ENCODE assay signal across 10 cellular contexts in the genomic region with DNA sequence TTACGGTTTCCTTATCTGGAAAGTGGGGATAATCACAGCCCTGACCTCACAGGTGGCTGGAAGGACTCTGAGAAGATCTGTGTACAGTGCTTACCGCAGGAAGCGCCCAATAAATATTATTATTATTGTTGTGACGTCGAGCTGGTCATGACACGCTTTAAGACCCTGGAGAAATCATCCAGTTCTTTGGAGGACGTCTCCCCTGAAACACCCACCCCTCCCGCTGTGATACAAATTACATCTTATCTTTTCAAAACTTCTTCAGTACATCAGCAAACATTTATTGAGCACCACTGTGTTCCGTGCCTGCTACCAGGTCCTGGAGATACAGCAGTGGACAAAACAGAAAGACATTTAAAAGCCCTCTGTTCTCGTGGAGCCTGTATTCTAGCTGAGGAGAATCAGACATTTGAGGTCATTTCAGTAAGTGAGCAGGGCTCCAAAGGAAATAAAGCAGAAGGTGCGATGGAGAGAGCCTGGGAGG.
DNase-seq lines count a peak whose midpoint lies in the region; ATAC-seq and TF ChIP-seq lines count a peak whose summit lies in the region.
"Had no signal": no experiment of that assay in that cellular context is flagged by ENCODE, and none has a peak within 500 bp of the region (broad histone marks: within the 10 kb centered on the region; RNA-seq: fewer than 3 reads in every experiment).

No MANE protein-coding gene starts in this region.

- H3K79me2 ChIP-seq in mesendoderm (ENCODE audit: control insufficient read depth, insufficient read depth, low read length): no peaks in the 10 kb centered on the region

- peaks cover 3% of the 10 kb centered on the region for H3K4me1 ChIP-seq in mesendoderm (ENCODE audit: control insufficient read depth, low read depth, low read length)
- peaks cover 0 to 88% (median 75%) of the 10 kb centered on the region in 4 donors for H3K4me1 ChIP-seq in tibial artery

- H4K5ac ChIP-seq in mesendoderm (ENCODE audit: low read length): peak overlapping the region; percentile 26

- H3K27ac Mint-ChIP-seq in activated naive CD4-positive, alpha-beta T cell treated with anti-CD3 and anti-CD28 coated beads, Interleukin-2, amount 50 U/mL, for 72 hours: peak overlapping the region; percentile 4 to 67

- H2BK15ac ChIP-seq in mesendoderm (replicated peaks; ENCODE audit: low read depth): no peak overlapping the region

- H2BK120ac ChIP-seq in mesendoderm (ENCODE audit: low read depth, low read length): no peak overlapping the region

- H3K56ac ChIP-seq in mesendoderm (ENCODE audit: low read length): peak overlapping the region; percentile 85

- no peaks in the 10 kb centered on the region for H3K27me3 ChIP-seq in mesendoderm (ENCODE audit: insufficient read depth, low read length, poor library complexity)
- no peaks in the 10 kb centered on the region for H3K27me3 ChIP-seq in tibial artery

- no peak overlapping the region for H2BK5ac ChIP-seq in mesendoderm (ENCODE audit: low read length)

- no peak for TF ChIP-seq CTCF in tibial artery (IDR thresholded peaks at IDR 0.05)

- H3K4me2 ChIP-seq in mesendoderm (ENCODE audit: low read length): no peak overlapping the region

- H3K18ac ChIP-seq in mesendoderm (ENCODE audit: low read length): no peak overlapping the region

- no CpG with 5 or more reads among the region's 11 CpGs for WGBS in mesendoderm (ENCODE audit: extremely low coverage, insufficient coverage, low lambda C conversion rate)

- H3K9ac ChIP-seq in mesendoderm (ENCODE audit: low read length): peak overlapping the region; percentile 53

- H3K79me1 ChIP-seq in mesendoderm (ENCODE audit: low read length): no peaks in the 10 kb centered on the region

- H3K4ac ChIP-seq in mesendoderm (ENCODE audit: low read depth, low read length): no peak overlapping the region

- H3K36me3 Mint-ChIP-seq in activated naive CD4-positive, alpha-beta T cell treated with anti-CD3 and anti-CD28 coated beads, Interleukin-2, amount 50 U/mL, for 72 hours: no peaks in the 10 kb centered on the region

- no peak for DNase-seq in activated naive CD4-positive, alpha-beta T cell treated with anti-CD3 and anti-CD28 coated beads, Interleukin-2, amount 50 U/mL, for 72 hours (ENCODE audit: low spot score in 2 of 2)
- no peak for DNase-seq in activated naive CD4-positive, alpha-beta T cell treated with Interleukin-2 at 50 U/mL for 16 hours
- DNase-seq in mesendoderm (no peak), tibial artery (no peak), NCI-H774 (lab: John Stamatoyannopoulos, UW) (no peak), NCI-H1092 (lab: John Stamatoyannopoulos, UW) (no peak)
- DNase-seq: activated CD4-positive, alpha-beta T cell treated with anti-CD3 and anti-CD28 coated beads, Interleukin-2, amount 50 U/mL, for 1 hour; NCI-H1105 had no signal

- no peak overlapping the region for H3K23ac ChIP-seq in mesendoderm (ENCODE audit: low read length)

- ATAC-seq in activated naive CD4-positive, alpha-beta T cell treated with anti-CD3 and anti-CD28 coated beads, Interleukin-2, amount 50 U/mL, for 72 hours: no peak
- ATAC-seq in GM21367 (IDR thresholded peaks at IDR 0.05; ENCODE audit: unreplicated experiment): no peak

- H2AK5ac ChIP-seq in mesendoderm (ENCODE audit: low read length): no peak overlapping the region

- no peaks in the 10 kb centered on the region for H3K36me3 ChIP-seq in mesendoderm (ENCODE audit: control insufficient read depth, insufficient read depth, low read length)
- no peaks in the 10 kb centered on the region for H3K36me3 ChIP-seq in tibial artery

- peak overlapping the region; percentile 28 for H4K8ac ChIP-seq in mesendoderm (ENCODE audit: low read depth, low read length)

- H3K27ac ChIP-seq in cingulate gyrus (ENCODE audit: low read depth, low read length) (peak overlapping the region; percentile 41), mesendoderm (ENCODE audit: low read depth, low read length) (no peak overlapping the region), tibial artery (peak overlapping the region; percentile 79 to 92)

- no peaks in the 10 kb centered on the region for H3K9me3 Mint-ChIP-seq in activated naive CD4-positive, alpha-beta T cell treated with anti-CD3 and anti-CD28 coated beads, Interleukin-2, amount 50 U/mL, for 72 hours

- H3K4me3 ChIP-seq in mesendoderm (ENCODE audit: low read length) (no peak overlapping the region), tibial artery (no peak overlapping the region)

- intact Hi-C loops in tibial artery (cut with DNase I; ENCODE audit: low total_unique reads): loop anchor here (5.0 kb wide), 2 partner anchors 88 to 117 kb away; a partner anchor contains a TSS

- H3K9me3 ChIP-seq in tibial artery: no peaks in the 10 kb centered on the region
